Comparison of ENCODE assay signal across 9 cellular contexts in the genomic region with DNA sequence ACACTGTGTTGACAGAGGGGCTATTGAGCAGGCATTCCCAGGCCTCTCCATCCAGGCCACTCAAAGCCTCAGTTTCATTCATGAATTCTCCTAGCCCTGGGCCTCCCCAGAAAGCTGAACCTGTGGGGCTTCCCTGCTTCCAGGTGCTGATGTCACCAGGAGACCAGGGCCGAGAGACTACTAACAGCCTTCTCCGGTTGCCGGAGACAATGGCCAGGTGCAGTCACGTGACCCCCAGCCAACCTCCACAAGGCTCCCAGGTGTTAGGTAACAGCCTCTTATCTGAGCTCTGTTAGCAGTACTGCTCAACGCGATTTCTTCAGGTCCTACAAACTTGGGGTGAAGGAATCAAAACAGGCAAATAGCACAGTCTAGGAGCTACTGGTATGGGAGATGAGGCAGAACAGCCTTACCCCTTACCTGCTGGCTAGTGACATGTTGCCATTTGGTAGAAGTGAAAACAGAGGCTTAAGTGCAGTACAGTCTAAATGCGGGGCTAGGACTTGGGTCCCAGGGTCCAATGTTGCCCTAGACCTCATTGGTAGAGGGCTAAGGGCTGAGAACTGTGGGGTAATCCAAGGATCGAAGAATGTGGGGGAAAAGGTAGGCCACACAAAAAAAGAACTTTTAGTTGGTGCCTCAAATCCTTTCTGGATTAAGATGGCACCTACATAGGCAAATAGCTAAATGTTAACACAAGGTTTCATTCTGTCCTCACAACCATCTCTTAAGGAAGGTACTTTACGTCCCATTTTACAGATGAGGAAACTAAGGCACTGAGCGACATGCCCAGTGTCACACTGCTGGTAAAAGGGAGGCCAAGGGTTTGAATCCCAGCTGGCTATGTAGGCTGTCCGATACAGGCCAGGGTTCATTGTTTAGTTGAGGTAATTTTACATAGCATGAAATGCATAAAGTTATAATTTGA. TPM values are rescaled to one million over a fixed set of nuclear protein-coding genes. Genes with fewer than 3 reads are reported as not detected.
DNase-seq lines count a peak whose midpoint lies in the region; ATAC-seq and TF ChIP-seq lines count a peak whose summit lies in the region.
"Had no signal": no experiment of that assay in that cellular context is flagged by ENCODE, and none has a peak within 500 bp of the region (broad histone marks: within the 10 kb centered on the region; RNA-seq: fewer than 3 reads in every experiment).

No MANE protein-coding gene starts in this region.

- peaks cover 79% of the 10 kb centered on the region for H3K4me1 Mint-ChIP-seq in activated naive CD8-positive, alpha-beta T cell treated with anti-CD3 and anti-CD28 coated beads, Interleukin-2, amount 50 U/mL, for 24 hours
- peaks cover 70% of the 10 kb centered on the region for H3K4me1 Mint-ChIP-seq in nephron progenitor cell

- H3K27me3 Mint-ChIP-seq in activated naive CD8-positive, alpha-beta T cell treated with anti-CD3 and anti-CD28 coated beads, Interleukin-2, amount 50 U/mL, for 24 hours = no peaks in the 10 kb centered on the region
- H3K27me3 Mint-ChIP-seq in nephron progenitor cell (ENCODE audit: low read depth, poor library complexity) = peaks cover 5% of the 10 kb centered on the region

- peak overlapping the region; percentile 98 for H3K27ac Mint-ChIP-seq in activated naive CD8-positive, alpha-beta T cell treated with anti-CD3 and anti-CD28 coated beads, Interleukin-2, amount 50 U/mL, for 24 hours
- peak overlapping the region; percentile 71 for H3K27ac Mint-ChIP-seq in nephron progenitor cell

- H3K9me3 Mint-ChIP-seq in activated naive CD8-positive, alpha-beta T cell treated with anti-CD3 and anti-CD28 coated beads, Interleukin-2, amount 50 U/mL, for 24 hours = no peaks in the 10 kb centered on the region
- no peaks in the 10 kb centered on the region for H3K9me3 Mint-ChIP-seq in nephron progenitor cell

- TF ChIP-seq CTCF in nephron progenitor cell (IDR thresholded peaks at IDR 0.05) = no peak

- ATAC-seq in activated naive CD8-positive, alpha-beta T cell treated with anti-CD3 and anti-CD28 coated beads, Interleukin-2, amount 50 U/mL, for 24 hours = no peak
- ATAC-seq in HG03159 (IDR thresholded peaks at IDR 0.05; ENCODE audit: unreplicated experiment) (no peak), GM19023 (IDR thresholded peaks at IDR 0.05; ENCODE audit: unreplicated experiment) (no peak)

- DNase-seq in ELF-1 (ENCODE audit: low read depth, low spot score) = peak; percentile 89
- peak; percentile 45 for DNase-seq in NCI-H2171 (lab: John Stamatoyannopoulos, UW)
- DNase-seq in activated naive CD8-positive, alpha-beta T cell treated with anti-CD3 and anti-CD28 coated beads, Interleukin-2, amount 50 U/mL, for 24 hours = no peak
- no peak for DNase-seq in nephron progenitor cell
- DNase-seq in GM19238 (ENCODE audit: insufficient read length, low spot score) = no peak
- no peak for DNase-seq in cerebellum (ENCODE audit: low spot score)
- DNase-seq: NCI-H524 treated with DMSO at 0.1 percent for 48 hours had no signal

- peaks cover 51% of the 10 kb centered on the region for H3K36me3 Mint-ChIP-seq in activated naive CD8-positive, alpha-beta T cell treated with anti-CD3 and anti-CD28 coated beads, Interleukin-2, amount 50 U/mL, for 24 hours (ENCODE audit: low read depth)
- H3K36me3 Mint-ChIP-seq in nephron progenitor cell (ENCODE audit: low read depth) = peaks cover 42% of the 10 kb centered on the region

- H3K4me3 Mint-ChIP-seq in activated naive CD8-positive, alpha-beta T cell treated with anti-CD3 and anti-CD28 coated beads, Interleukin-2, amount 50 U/mL, for 24 hours = peak overlapping the region; percentile 96
- peak overlapping the region; percentile 82 for H3K4me3 Mint-ChIP-seq in nephron progenitor cell

RNA-seq across cellular contexts. Expression of a gene that starts 3.8 kb away (rescaled TPM):
- total RNA-seq in cerebellum = 39.0 TPM

Comparison
In these comparisons a context has a peak if more than half of its experiments do, and no peak if none do; other contexts are left out.
1. DNase-seq: peak in ELF-1 (single experiment) and NCI-H2171 (single experiment); none in activated naive CD8-positive, alpha-beta T cell treated with anti-CD3 and anti-CD28 coated beads, Interleukin-2, amount 50 U/mL, for 24 hours (single experiment), nephron progenitor cell (single experiment), GM19238 (single experiment) and cerebellum (single experiment).